ENCODE assay signal across 28 cellular contexts in the genomic region with DNA sequence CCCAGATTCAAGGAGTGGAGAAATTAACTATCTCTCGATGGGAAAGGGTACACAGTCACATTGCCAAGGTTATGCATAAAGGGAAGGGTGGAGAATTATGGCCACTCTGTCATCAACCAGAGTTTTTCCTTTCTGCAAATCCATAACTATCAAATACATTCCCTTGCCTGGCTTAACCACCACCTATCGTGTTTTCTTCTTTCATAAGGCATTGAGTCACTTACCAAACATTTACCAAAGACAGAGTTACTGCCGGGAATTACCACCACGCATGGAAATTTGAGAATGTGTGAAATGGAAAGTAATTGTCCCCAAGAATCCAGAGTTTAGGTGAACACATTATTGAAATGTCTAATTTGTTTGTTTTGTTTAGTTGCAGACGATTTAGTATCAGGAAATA.
A peak's percentile ranks its signal among the peaks of the same experiment; 100 is the strongest.
DNase-seq lines count a peak whose midpoint lies in the region; ATAC-seq, FAIRE-seq and TF ChIP-seq lines count a peak whose summit lies in the region.
"Had no signal": no experiment of that assay in that cellular context is flagged by ENCODE, and none has a peak within 500 bp of the region (broad histone marks: within the 10 kb centered on the region; RNA-seq: fewer than 3 reads in every experiment).

No MANE protein-coding gene starts in this region.

- H3K4me3 Mint-ChIP-seq in activated naive CD4-positive, alpha-beta T cell treated with anti-CD3 and anti-CD28 coated beads for 36 hours = no peak overlapping the region
- H3K4me3 Mint-ChIP-seq: B cell; CD8-positive, alpha-beta T cell; H9 had no signal

- intact Hi-C loops in activated naive CD4-positive, alpha-beta T cell treated with anti-CD3 and anti-CD28 coated beads for 36 hours (cut with micrococcal nuclease) = no loop called here

- no peak overlapping the region for H3K27ac Mint-ChIP-seq in activated naive CD4-positive, alpha-beta T cell treated with anti-CD3 and anti-CD28 coated beads for 36 hours
- H3K27ac Mint-ChIP-seq: B cell; CD8-positive, alpha-beta T cell; H9 had no signal

- no peak for TF ChIP-seq CTCF in AG09309 (IDR thresholded peaks at IDR 0.05; ENCODE audit: control insufficient read depth, insufficient read depth, low read depth, low read length, missing control alignments)
- TF ChIP-seq CTCF in bronchial epithelial cell (IDR thresholded peaks at IDR 0.05; ENCODE audit: insufficient read depth, low read length, severe bottlenecking) = no peak

- H3K36me3 ChIP-seq in bronchial epithelial cell (ENCODE audit: control insufficient read depth, insufficient read depth, low read length) = no peaks in the 10 kb centered on the region
- H3K36me3 ChIP-seq: lower lobe of right lung had no signal

- H3K9me3 Mint-ChIP-seq in activated naive CD4-positive, alpha-beta T cell treated with anti-CD3 and anti-CD28 coated beads for 36 hours = peaks cover 9% of the 10 kb centered on the region

- FAIRE-seq in bronchial epithelial cell (lab: Jason Lieb, UNC) = peak; percentile 80
- FAIRE-seq: A549, endothelial cell of umbilical vein, G401.6, kidney had no signal

- no peaks in the 10 kb centered on the region for H3K27me3 ChIP-seq in bronchial epithelial cell (ENCODE audit: control insufficient read depth, insufficient read depth, low read length)
- H3K27me3 ChIP-seq: body of pancreas, testis had no signal

- no peaks in the 10 kb centered on the region for H3K36me3 Mint-ChIP-seq in activated naive CD4-positive, alpha-beta T cell treated with anti-CD3 and anti-CD28 coated beads for 36 hours (ENCODE audit: low read depth)
- H3K36me3 Mint-ChIP-seq: CD8-positive, alpha-beta T cell had no signal

- CTCF ChIA-PET in activated naive CD4-positive, alpha-beta T cell treated with anti-CD3 and anti-CD28 coated beads for 36 hours (lab: Charles Lee) = no interaction called here

- H3K4me1 Mint-ChIP-seq in activated naive CD4-positive, alpha-beta T cell treated with anti-CD3 and anti-CD28 coated beads for 36 hours (ENCODE audit: low read depth) = peaks cover 2% of the 10 kb centered on the region

- no peak overlapping the region for H3K4me3 ChIP-seq in AG09309 (ENCODE audit: control insufficient read depth, low read depth, low read length)
- H3K4me3 ChIP-seq in bronchial epithelial cell (ENCODE audit: low read depth, low read length) = no peak overlapping the region
- H3K4me3 ChIP-seq: A549, body of pancreas, lower lobe of right lung, testis had no signal

- peak; percentile 1 for DNase-seq in AG09309 (ENCODE audit: low read depth)
- peak; percentile 32 for DNase-seq in RPMI7951 (ENCODE audit: low read depth)
- DNase-seq in bronchial epithelial cell (ENCODE audit: low read depth) = peak; percentile 86
- peak; percentile 42 for DNase-seq in non-pigmented ciliary epithelial cell (ENCODE audit: low read depth)
- no peak for DNase-seq in activated naive CD4-positive, alpha-beta T cell treated with anti-CD3 and anti-CD28 coated beads for 36 hours
- DNase-seq in GF-D8 (lab: John Stamatoyannopoulos, UW) = no peak
- DNase-seq: activated CD4-positive, alpha-beta T cell treated with anti-CD3 and anti-CD28 coated beads for 4 hours; activated gamma-delta T cell; body of pancreas; CD8-positive, alpha-beta T cell; DMS153; H9; kidney; lower lobe of right lung; MV-4-11; NCI-H1694 treated with DMSO at 0.1 percent for 48 hours; stimulated activated CD4-positive, alpha-beta T cell treated with anti-CD3 and anti-CD28 coated beads, Interleukin-4, amount 100 ng/mL, for 4 hours; stimulated activated naive CD4-positive, alpha-beta T cell treated with Interleukin-2 at 50 U/mL for 16 hours; T-helper 2 cell; testis had no signal

- no peak for ATAC-seq in GM21360 (IDR thresholded peaks at IDR 0.05; ENCODE audit: unreplicated experiment)
- no peak for ATAC-seq in HG03342 (IDR thresholded peaks at IDR 0.05; ENCODE audit: unreplicated experiment)
- ATAC-seq: A549; body of pancreas; CD8-positive, alpha-beta T cell; lower lobe of right lung; sciatic nerve; SK-N-SH treated with all-trans-retinoic acid at 6 μM for 48 hours had no signal

- H3K27me3 Mint-ChIP-seq in activated naive CD4-positive, alpha-beta T cell treated with anti-CD3 and anti-CD28 coated beads for 36 hours (ENCODE audit: low read depth) = peaks cover 7% of the 10 kb centered on the region
- H3K27me3 Mint-ChIP-seq: B cell had no signal

Comparison
In these comparisons a context has a peak if more than half of its experiments do, and no peak if none do; other contexts are left out.
1. DNase-seq: peak in AG09309 (single experiment), RPMI7951 (single experiment), bronchial epithelial cell (single experiment) and non-pigmented ciliary epithelial cell (single experiment); none in activated naive CD4-positive, alpha-beta T cell treated with anti-CD3 and anti-CD28 coated beads for 36 hours (single experiment) and GF-D8 (single experiment).